In the genomic region with DNA sequence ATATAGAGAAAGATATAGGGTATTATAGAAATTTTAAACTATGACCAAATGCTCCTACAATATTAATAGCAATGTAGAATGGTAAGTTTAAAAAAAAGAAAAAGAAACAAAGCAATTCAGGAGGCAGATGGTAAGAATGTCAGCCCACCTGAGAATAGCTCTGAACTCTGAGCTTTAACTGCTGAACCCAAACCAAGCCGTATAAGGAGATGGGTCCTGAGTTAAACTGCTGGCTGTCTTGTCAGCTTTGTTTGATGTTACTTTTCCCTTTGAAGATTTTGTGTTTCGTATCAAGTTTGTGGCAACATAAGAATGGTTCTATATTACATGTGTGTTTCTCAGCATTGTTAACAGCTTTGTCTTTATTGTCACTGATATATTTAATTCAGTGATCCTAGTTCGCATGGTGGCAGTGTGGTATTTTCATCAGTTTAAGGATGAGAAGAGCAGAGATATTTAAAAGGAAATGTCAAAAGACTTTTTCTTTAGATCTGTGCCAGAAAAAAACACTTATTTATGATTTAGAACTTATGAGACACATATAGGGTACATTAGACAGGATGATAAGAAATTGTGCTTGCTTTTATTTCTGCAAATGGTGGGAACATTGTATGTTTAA, we compare ENCODE assay signal across 21 cellular contexts.
"Had no signal": no experiment of that assay in that cellular context is flagged by ENCODE, and none has a peak within 500 bp of the region (broad histone marks: within the 10 kb centered on the region; RNA-seq: fewer than 3 reads in every experiment).

No MANE protein-coding gene starts in this region.

- H3K4me3 ChIP-seq: body of pancreas, colonic mucosa, heart right ventricle, lower lobe of right lung, upper lobe of right lung had no signal

- H3K27ac Mint-ChIP-seq: activated B cell treated with CpG ODN at 0.5 μM for 24 hours; activated CD4-positive, alpha-beta memory T cell treated with anti-CD3 and anti-CD28 coated beads for 36 hours; activated naive CD4-positive, alpha-beta T cell treated with anti-CD3 and anti-CD28 coated beads for 36 hours; activated T-helper 17 cell treated with anti-CD3 and anti-CD28 coated beads, Interleukin-2, amount 50 U/mL, for 72 hours; nephron progenitor cell; T-helper 2 cell treated with Interferon-gamma antibody and Interleukin-4, amounts not matched to agents 5 μg/mL and 100 μg/mL, for 36 hours had no signal

- H3K36me3 ChIP-seq: colonic mucosa, heart right ventricle, lower lobe of right lung, upper lobe of right lung had no signal

- H3K9me3 ChIP-seq: body of pancreas, colonic mucosa, lower lobe of right lung had no signal

- H3K27me3 Mint-ChIP-seq: activated B cell treated with CpG ODN at 0.5 μM for 24 hours; activated CD4-positive, alpha-beta memory T cell treated with anti-CD3 and anti-CD28 coated beads for 36 hours; activated T-helper 17 cell treated with anti-CD3 and anti-CD28 coated beads, Interleukin-2, amount 50 U/mL, for 72 hours had no signal

- H3K4me3 Mint-ChIP-seq: activated B cell treated with CpG ODN at 0.5 μM for 24 hours; activated CD4-positive, alpha-beta memory T cell treated with anti-CD3 and anti-CD28 coated beads for 36 hours; activated naive CD4-positive, alpha-beta T cell treated with anti-CD3 and anti-CD28 coated beads for 36 hours; activated T-helper 17 cell treated with anti-CD3 and anti-CD28 coated beads, Interleukin-2, amount 50 U/mL, for 72 hours; nephron progenitor cell; T-helper 2 cell treated with Interferon-gamma antibody and Interleukin-4, amounts not matched to agents 5 μg/mL and 100 μg/mL, for 36 hours had no signal

- H3K27ac ChIP-seq: body of pancreas, colonic mucosa, heart right ventricle, lower lobe of right lung, upper lobe of right lung had no signal

- H3K36me3 Mint-ChIP-seq: activated CD4-positive, alpha-beta memory T cell treated with anti-CD3 and anti-CD28 coated beads for 36 hours had no signal

- DNase-seq: activated B cell treated with CpG ODN at 0.5 μM for 24 hours; activated CD4-positive, alpha-beta memory T cell treated with anti-CD3 and anti-CD28 coated beads for 36 hours; activated CD4-positive, alpha-beta T cell treated with anti-CD3 and anti-CD28 coated beads for 4 hours; activated naive CD4-positive, alpha-beta T cell treated with anti-CD3 and anti-CD28 coated beads for 36 hours; activated T-cell treated with anti-CD3 and anti-CD28 coated beads for 4 hours; body of pancreas; colonic mucosa; erythroblast; heart right ventricle; left colon; lower lobe of right lung; nephron progenitor cell; occipital lobe; retina; stimulated activated CD4-positive, alpha-beta T cell treated with anti-CD3 and anti-CD28 coated beads, Interleukin-12 subunit alpha, Interleukin-12 subunit beta, amount 100 ng/mL, for 4 hours; stimulated activated CD4-positive, alpha-beta T cell treated with anti-CD3 and anti-CD28 coated beads, Interleukin-1b, Interleukin-23, amount 100 ng/mL, for 48 hours; stimulated activated CD8-positive, alpha-beta memory T cell treated with anti-CD3 and anti-CD28 coated beads, Interleukin-4, amount 100 ng/mL, for 48 hours; stimulated activated naive CD4-positive, alpha-beta T cell; upper lobe of right lung had no signal

- H3K4me1 ChIP-seq: body of pancreas, colonic mucosa, heart right ventricle, lower lobe of right lung, upper lobe of right lung had no signal

- ATAC-seq: activated T-helper 17 cell treated with anti-CD3 and anti-CD28 coated beads, Interleukin-2, amount 50 U/mL, for 72 hours; body of pancreas; heart right ventricle; left colon; lower lobe of right lung; upper lobe of right lung had no signal

- H3K9me3 Mint-ChIP-seq: activated T-helper 17 cell treated with anti-CD3 and anti-CD28 coated beads, Interleukin-2, amount 50 U/mL, for 72 hours; T-helper 2 cell treated with Interferon-gamma antibody and Interleukin-4, amounts not matched to agents 5 μg/mL and 100 μg/mL, for 36 hours had no signal

- H3K4me1 Mint-ChIP-seq: activated B cell treated with CpG ODN at 0.5 μM for 24 hours; activated T-helper 17 cell treated with anti-CD3 and anti-CD28 coated beads, Interleukin-2, amount 50 U/mL, for 72 hours had no signal

- H3K27me3 ChIP-seq: body of pancreas, colonic mucosa, heart right ventricle, upper lobe of right lung had no signal
